In genomic region chr17:41678411-41678906, GRCh38 we compare ENCODE assay signal across 1 cellular context.
A peak's percentile ranks its signal among the peaks of the same experiment; 100 is the strongest.
TF ChIP-seq lines count a peak whose summit lies in the region.

No MANE protein-coding gene starts in this region.

TF ChIP-seq in K562, 482 proteins besides CTCF, POLR2A, EP300 and RAD21 (continued from another document and continues in another):
- TF ChIP-seq RERE (CRISPR knock-in tag; IDR thresholded peaks at IDR 0.05; ENCODE audit: borderline replicate concordance) (no peak), FOXK2 (conservative IDR thresholded peaks at IDR 0.05 in 1 of 2, IDR thresholded peaks at IDR 0.05 in 1 of 2; ENCODE audit: low read depth in 2 of 2) (peak in 1 of 2 experiments; percentile 6; a peak in 1 of 4 replicates), ZNF282 (CRISPR knock-in tag; IDR thresholded peaks at IDR 0.05) (no peak), CLOCK (CRISPR knock-in tag; IDR thresholded peaks at IDR 0.05; ENCODE audit: borderline replicate concordance) (no peak), ZNF655 (CRISPR knock-in tag; IDR thresholded peaks at IDR 0.05) (peak; percentile 97), ZBTB12 (CRISPR knock-in tag; IDR thresholded peaks at IDR 0.05) (no peak), NR2F6 (CRISPR knock-in tag; IDR thresholded peaks at IDR 0.05) (peak; percentile 99), ZBTB11 (CRISPR knock-in tag; IDR thresholded peaks at IDR 0.05) (no peak), PBX2 (CRISPR knock-in tag; IDR thresholded peaks at IDR 0.05; ENCODE audit: low read depth) (no peak), PBX2 (tag; conservative IDR thresholded peaks at IDR 0.05; ENCODE audit: low read depth) (peak; percentile 53), NR1H2 (CRISPR knock-in tag; IDR thresholded peaks at IDR 0.05) (no peak), ZNF395 (CRISPR knock-in tag; IDR thresholded peaks at IDR 0.05) (no peak; the same call in 1 of the 2 replicates), LEF1 (IDR thresholded peaks at IDR 0.05) (no peak; the same call in 1 of the 2 replicates), FOXK1 (CRISPR knock-in tag; IDR thresholded peaks at IDR 0.05; ENCODE audit: borderline replicate concordance) (peak; percentile 69; the same call in 1 of the 2 replicates), NR0B1 (IDR thresholded peaks at IDR 0.05; ENCODE audit: partially characterized antibody) (no peak), ZNF512 (tag; IDR thresholded peaks at IDR 0.05) (no peak), PYGO2 (tag; IDR thresholded peaks at IDR 0.05) (peak; percentile 21; the same call in 1 of the 2 replicates), XRCC4 (IDR thresholded peaks at IDR 0.05; ENCODE audit: extremely low read depth, insufficient read depth, insufficient read length) (no peak), BCL6 (CRISPR knock-in tag; IDR thresholded peaks at IDR 0.05) (no peak), THRA (IDR thresholded peaks at IDR 0.05) (no peak), KAT2B (IDR thresholded peaks at IDR 0.05; ENCODE audit: low read depth, low read length) (no peak), ZNF668 (CRISPR knock-in tag; IDR thresholded peaks at IDR 0.05) (no peak; the same call in 1 of the 2 replicates), ETS1 (conservative IDR thresholded peaks at IDR 0.05; ENCODE audit: control insufficient read depth, low read depth, low read length) (peak; percentile 92), ZNF224 (CRISPR knock-in tag; IDR thresholded peaks at IDR 0.05) (no peak), CC2D1A (IDR thresholded peaks at IDR 0.05) (no peak), XRCC3 (IDR thresholded peaks at IDR 0.05) (no peak), U2AF2 (optimal IDR thresholded peaks at IDR 0.05; ENCODE audit: low read depth, low read length) (no peak), ZNF408 (CRISPR knock-in tag; IDR thresholded peaks at IDR 0.05; ENCODE audit: low read depth) (no peak), SMARCB1 (IDR thresholded peaks at IDR 0.05; ENCODE audit: insufficient read length, low read depth) (no peak)
